20 cellular contexts compared by ENCODE assay signal in genomic region chr13:41025518-41025917, GRCh38. TPM values are rescaled to one million over a fixed set of nuclear protein-coding genes. Genes with fewer than 3 reads are reported as not detected.
DNase-seq lines count a peak whose midpoint lies in the region; ATAC-seq and TF ChIP-seq lines count a peak whose summit lies in the region.
"Had no signal": no experiment of that assay in that cellular context is flagged by ENCODE, and none has a peak within 500 bp of the region (broad histone marks: within the 10 kb centered on the region; RNA-seq: fewer than 3 reads in every experiment).

No MANE protein-coding gene starts in this region.

- POLR2A ChIA-PET in naive thymus-derived CD8-positive, alpha-beta T cell (lab: Charles Lee): interaction anchor here (1.3 kb wide), 1 partner anchor 35 kb away, joined by 4 read pairs; no protein-coding TSS in a partner anchor
- POLR2A ChIA-PET in HEK293T (lab: Yijun Ruan, JAX): no interaction called here

- H3K4me2 ChIP-seq in Loucy (ENCODE audit: low read depth, low read length, poor library complexity, severe bottlenecking): peak overlapping the region; percentile 29

- H3K9ac ChIP-seq in Loucy (ENCODE audit: low read depth, low read length, poor library complexity, severe bottlenecking): no peak overlapping the region

- H3K79me2 ChIP-seq in Loucy (ENCODE audit: insufficient read depth, low read length): peaks cover 99% of the 10 kb centered on the region

- H3K9me2 ChIP-seq in Loucy (replicated peaks; ENCODE audit: low read depth, low read length): no peaks in the 10 kb centered on the region

- H3K9me3 Mint-ChIP-seq in CD4-positive, CD25-positive, alpha-beta regulatory T cell: no peaks in the 10 kb centered on the region
- no peaks in the 10 kb centered on the region for H3K9me3 Mint-ChIP-seq in activated naive CD8-positive, alpha-beta T cell treated with anti-CD3 and anti-CD28 coated beads, Interleukin-2, amount 50 U/mL, for 24 hours
- no peaks in the 10 kb centered on the region for H3K9me3 Mint-ChIP-seq in naive thymus-derived CD8-positive, alpha-beta T cell
- H3K9me3 Mint-ChIP-seq: activated naive CD4-positive, alpha-beta T cell treated with anti-CD3 and anti-CD28 coated beads for 36 hours had no signal

- no peak overlapping the region for H3K27ac ChIP-seq in CD4-positive, CD25-positive, alpha-beta regulatory T cell (ENCODE audit: insufficient read depth, low read length, poor library complexity, severe bottlenecking)
- H3K27ac ChIP-seq: breast epithelium, esophagus squamous epithelium, SK-N-MC, vagina had no signal

- TF ChIP-seq CTCF in Loucy (conservative IDR thresholded peaks at IDR 0.05; ENCODE audit: low read length): no peak

- H3K36me3 ChIP-seq in CD4-positive, CD25-positive, alpha-beta regulatory T cell (ENCODE audit: control insufficient read depth, insufficient read depth, low read length): no peaks in the 10 kb centered on the region
- no peaks in the 10 kb centered on the region; the same call in 1 of the 2 replicates for H3K36me3 ChIP-seq in Loucy (ENCODE audit: insufficient read depth, low read length)
- H3K36me3 ChIP-seq: breast epithelium, vagina had no signal

- H3K4me1 Mint-ChIP-seq in CD4-positive, CD25-positive, alpha-beta regulatory T cell: peaks cover 12 to 46% (median 32%) of the 10 kb centered on the region in 4 donors
- peaks cover 22% of the 10 kb centered on the region for H3K4me1 Mint-ChIP-seq in activated naive CD8-positive, alpha-beta T cell treated with anti-CD3 and anti-CD28 coated beads, Interleukin-2, amount 50 U/mL, for 24 hours
- H3K4me1 Mint-ChIP-seq in naive thymus-derived CD8-positive, alpha-beta T cell: peaks cover 19 to 43% (median 34%) of the 10 kb centered on the region in 4 donors

- no peaks in the 10 kb centered on the region for H3K27me3 Mint-ChIP-seq in CD4-positive, CD25-positive, alpha-beta regulatory T cell
- H3K27me3 Mint-ChIP-seq in activated naive CD8-positive, alpha-beta T cell treated with anti-CD3 and anti-CD28 coated beads, Interleukin-2, amount 50 U/mL, for 24 hours: no peaks in the 10 kb centered on the region
- no peaks in the 10 kb centered on the region for H3K27me3 Mint-ChIP-seq in naive thymus-derived CD8-positive, alpha-beta T cell
- H3K27me3 Mint-ChIP-seq: activated CD4-positive, alpha-beta T cell treated with anti-CD3 and anti-CD28 coated beads for 36 hours had no signal

- CTCF ChIA-PET in HEK293T (lab: Yijun Ruan, JAX): no interaction called here

- peak overlapping the region; percentile 2 to 78 (median 76) for H3K27ac Mint-ChIP-seq in CD4-positive, CD25-positive, alpha-beta regulatory T cell
- H3K27ac Mint-ChIP-seq in activated naive CD8-positive, alpha-beta T cell treated with anti-CD3 and anti-CD28 coated beads, Interleukin-2, amount 50 U/mL, for 24 hours: peak overlapping the region; percentile 9
- H3K27ac Mint-ChIP-seq in naive thymus-derived CD8-positive, alpha-beta T cell: peak overlapping the region in 9 of 10 donors; percentile 33 to 98 (median 74)
- H3K27ac Mint-ChIP-seq: activated CD4-positive, alpha-beta T cell treated with anti-CD3 and anti-CD28 coated beads for 36 hours had no signal

- no peak for DNase-seq in CD4-positive, CD25-positive, alpha-beta regulatory T cell
- DNase-seq in activated naive CD8-positive, alpha-beta T cell treated with anti-CD3 and anti-CD28 coated beads, Interleukin-2, amount 50 U/mL, for 24 hours: no peak
- DNase-seq in naive thymus-derived CD8-positive, alpha-beta T cell: no peak
- DNase-seq in NCI-H128 (lab: John Stamatoyannopoulos, UW; ENCODE audit: unreplicated experiment): no peak
- DNase-seq in HK-2 (ENCODE audit: unreplicated experiment): no peak
- DNase-seq in HEK293T (ENCODE audit: extremely low spot score): no peak
- DNase-seq: activated CD4-positive, alpha-beta T cell treated with anti-CD3 and anti-CD28 coated beads for 36 hours; activated CD8-positive, alpha-beta memory T cell treated with anti-CD3 and anti-CD28 coated beads, Interleukin-2, amount 50 U/mL, for 4 hours; activated naive CD4-positive, alpha-beta T cell treated with anti-CD3 and anti-CD28 coated beads for 36 hours; COR-L47; esophagus squamous epithelium; NCI-H1930; NCI-H510A treated with DMSO at 0.1 percent for 48 hours had no signal

- ATAC-seq in CD4-positive, CD25-positive, alpha-beta regulatory T cell (ENCODE audit: low read depth in 2 of 2): no peak
- ATAC-seq in activated naive CD8-positive, alpha-beta T cell treated with anti-CD3 and anti-CD28 coated beads, Interleukin-2, amount 50 U/mL, for 24 hours: no peak
- ATAC-seq in naive thymus-derived CD8-positive, alpha-beta T cell: no peak
- ATAC-seq in HG03342 (IDR thresholded peaks at IDR 0.05; ENCODE audit: unreplicated experiment): no peak
- ATAC-seq: HCT116, Panc1 had no signal

- no peaks in the 10 kb centered on the region for H3K27me3 ChIP-seq in CD4-positive, CD25-positive, alpha-beta regulatory T cell (ENCODE audit: control insufficient read depth, insufficient read depth, low read length)
- no peaks in the 10 kb centered on the region for H3K27me3 ChIP-seq in Loucy (ENCODE audit: insufficient read depth, low read length, poor library complexity, severe bottlenecking)
- H3K27me3 ChIP-seq: breast epithelium, esophagus squamous epithelium, vagina had no signal

- H3K4me1 ChIP-seq in CD4-positive, CD25-positive, alpha-beta regulatory T cell (ENCODE audit: control insufficient read depth, insufficient read depth, low read length, poor library complexity, severe bottlenecking): peaks cover 5% of the 10 kb centered on the region
- H3K4me1 ChIP-seq in Loucy (ENCODE audit: insufficient read depth, low read length, poor library complexity, severe bottlenecking): peaks cover 18% of the 10 kb centered on the region
- H3K4me1 ChIP-seq: breast epithelium had no signal

- H3F3A ChIP-seq in Loucy (ENCODE audit: low read depth): no peaks in the 10 kb centered on the region

- H3K36me3 Mint-ChIP-seq in CD4-positive, CD25-positive, alpha-beta regulatory T cell: peaks cover 8% of the 10 kb centered on the region
- H3K36me3 Mint-ChIP-seq in activated naive CD8-positive, alpha-beta T cell treated with anti-CD3 and anti-CD28 coated beads, Interleukin-2, amount 50 U/mL, for 24 hours (ENCODE audit: low read depth): peaks cover 5% of the 10 kb centered on the region
- H3K36me3 Mint-ChIP-seq in naive thymus-derived CD8-positive, alpha-beta T cell: no peaks in the 10 kb centered on the region

- no peaks in the 10 kb centered on the region for H3K9me3 ChIP-seq in CD4-positive, CD25-positive, alpha-beta regulatory T cell (ENCODE audit: control insufficient read depth in 2 of 2, low read length in 2 of 2)
- H3K9me3 ChIP-seq in Loucy (ENCODE audit: insufficient read depth, low read depth, low read length): no peaks in the 10 kb centered on the region
- H3K9me3 ChIP-seq: breast epithelium, esophagus squamous epithelium, vagina had no signal

- H3K4me3 Mint-ChIP-seq in CD4-positive, CD25-positive, alpha-beta regulatory T cell: no peak overlapping the region
- no peak overlapping the region for H3K4me3 Mint-ChIP-seq in activated naive CD8-positive, alpha-beta T cell treated with anti-CD3 and anti-CD28 coated beads, Interleukin-2, amount 50 U/mL, for 24 hours
- peak overlapping the region in 1 of 10 donors; percentile 58 for H3K4me3 Mint-ChIP-seq in naive thymus-derived CD8-positive, alpha-beta T cell
- H3K4me3 Mint-ChIP-seq: activated CD4-positive, alpha-beta T cell treated with anti-CD3 and anti-CD28 coated beads for 36 hours; activated naive CD4-positive, alpha-beta T cell treated with anti-CD3 and anti-CD28 coated beads for 36 hours had no signal

- H4K20me1 ChIP-seq in Loucy (ENCODE audit: insufficient read depth, low read length, poor library complexity, severe bottlenecking): peaks cover 17% of the 10 kb centered on the region

- H2AFZ ChIP-seq in Loucy (ENCODE audit: low read length): no peak overlapping the region

- H3K4me3 ChIP-seq in CD4-positive, CD25-positive, alpha-beta regulatory T cell (ENCODE audit: low read depth, low read length): no peak overlapping the region
- no peak overlapping the region for H3K4me3 ChIP-seq in Loucy (ENCODE audit: low read length, poor library complexity, severe bottlenecking)
- H3K4me3 ChIP-seq: breast epithelium, esophagus squamous epithelium, SK-N-MC, vagina had no signal

TF ChIP-seq in HEK293T, 16 proteins besides CTCF, POLR2A, EP300 and RAD21:
- no peak for TF ChIP-seq SP1 (IDR thresholded peaks at IDR 0.05)
- no peak for TF ChIP-seq FOXA1 (IDR thresholded peaks at IDR 0.05)

RNA-seq across cellular contexts. Expression of gene ELF1, which starts 6.4 kb away (rescaled TPM):
- 285 TPM for total RNA-seq in CD4-positive, CD25-positive, alpha-beta regulatory T cell
- 100 to 1,000 TPM; 122 to 178 (median 141) TPM for polyA plus RNA-seq in CD4-positive, CD25-positive, alpha-beta regulatory T cell
- 100 to 1,000 TPM; 184 to 200 TPM for total RNA-seq in naive thymus-derived CD8-positive, alpha-beta T cell
- polyA plus RNA-seq in naive thymus-derived CD8-positive, alpha-beta T cell: 100 to 1,000 TPM; 127 to 155 (median 130) TPM

RNA-seq across cellular contexts. Expression of gene WBP4, which starts 35.8 kb away (rescaled TPM):
- 5.6 TPM for total RNA-seq in CD4-positive, CD25-positive, alpha-beta regulatory T cell
- polyA plus RNA-seq in CD4-positive, CD25-positive, alpha-beta regulatory T cell: 1 to 10 TPM; 3.0 to 3.8 (median 3.4) TPM
- total RNA-seq in naive thymus-derived CD8-positive, alpha-beta T cell: 1 to 10 TPM; 8.8 to 9.0 TPM
- polyA plus RNA-seq in naive thymus-derived CD8-positive, alpha-beta T cell: 1 to 10 TPM; 3.7 to 4.9 (median 3.9) TPM

Comparison
In these comparisons a context has a peak if more than half of its experiments do, and no peak if none do; other contexts are left out.
1. H3K27ac Mint-ChIP-seq: peak in every context shown above with its lines; median percentile 76 in CD4-positive, CD25-positive, alpha-beta regulatory T cell; 74 in naive thymus-derived CD8-positive, alpha-beta T cell; 9 in activated naive CD8-positive, alpha-beta T cell treated with anti-CD3 and anti-CD28 coated beads, Interleukin-2, amount 50 U/mL, for 24 hours.